Comparison of ENCODE assay signal across 16 cellular contexts in the genomic region with DNA sequence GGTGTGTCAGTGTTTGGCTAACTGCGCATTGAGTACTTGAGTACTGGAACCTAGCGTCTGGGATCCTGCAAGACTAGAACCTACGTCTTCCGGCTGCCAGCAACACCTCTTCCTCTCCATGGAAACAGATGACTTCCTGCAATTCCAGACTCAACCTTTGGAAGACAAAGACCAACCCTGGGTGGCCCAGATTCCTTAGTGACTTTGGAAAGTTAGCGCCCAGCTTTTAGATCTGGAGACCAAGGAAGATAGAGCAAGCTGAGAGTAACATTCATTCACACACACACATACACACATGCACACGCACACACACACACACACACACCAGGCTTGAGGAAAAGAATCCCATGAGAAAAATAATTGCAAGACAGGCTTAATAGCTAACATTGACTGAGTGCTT.
"Had no signal": no experiment of that assay in that cellular context is flagged by ENCODE, and none has a peak within 500 bp of the region (broad histone marks: within the 10 kb centered on the region; RNA-seq: fewer than 3 reads in every experiment).

No MANE protein-coding gene starts in this region.

- H3K27me3 ChIP-seq: foreskin keratinocyte had no signal

- ATAC-seq: activated CD8-positive, alpha-beta memory T cell treated with anti-CD3 and anti-CD28 coated beads, Interleukin-2, amount 10 ng/mL, durations not matched to agents 7 days and 5 days; activated T-cell treated with anti-CD3 and anti-CD28 coated beads, Interleukin-2, amount 50 U/mL, for 4 hours; foreskin keratinocyte; naive thymus-derived CD8-positive, alpha-beta T cell; T-helper 17 cell had no signal

- H3K36me3 ChIP-seq: esophagus muscularis mucosa had no signal

- H3K36me3 Mint-ChIP-seq: activated CD8-positive, alpha-beta memory T cell treated with anti-CD3 and anti-CD28 coated beads, Interleukin-2, amount 10 ng/mL, durations not matched to agents 7 days and 5 days; activated naive CD8-positive, alpha-beta T cell; naive thymus-derived CD8-positive, alpha-beta T cell had no signal

- H3K27me3 Mint-ChIP-seq: activated CD8-positive, alpha-beta memory T cell treated with anti-CD3 and anti-CD28 coated beads, Interleukin-2, amount 10 ng/mL, durations not matched to agents 7 days and 5 days; activated naive CD8-positive, alpha-beta T cell; T-helper 17 cell had no signal

- DNase-seq: activated CD4-positive, CD25-positive, alpha-beta regulatory T cell; activated CD8-positive, alpha-beta memory T cell treated with anti-CD3 and anti-CD28 coated beads, Interleukin-2, amount 10 ng/mL, durations not matched to agents 7 days and 5 days; activated gamma-delta T cell; activated T-cell treated with anti-CD3 and anti-CD28 coated beads, Interleukin-2, amount 50 U/mL, for 4 hours; cerebellar nuclear complex; dermis blood vessel endothelial cell; foreskin keratinocyte; naive thymus-derived CD8-positive, alpha-beta T cell; stimulated activated CD4-positive, alpha-beta T cell treated with anti-CD3 and anti-CD28 coated beads, Interleukin-12 subunit alpha, Interleukin-12 subunit beta, amount 100 ng/mL, for 4 hours; stimulated activated naive CD4-positive, alpha-beta T cell; T-helper 17 cell; trophoblast cell had no signal

- H3K4me1 ChIP-seq: esophagus muscularis mucosa, foreskin keratinocyte had no signal

- H3K4me3 Mint-ChIP-seq: activated CD8-positive, alpha-beta memory T cell treated with anti-CD3 and anti-CD28 coated beads, Interleukin-2, amount 10 ng/mL, durations not matched to agents 7 days and 5 days; activated naive CD8-positive, alpha-beta T cell; activated T-cell treated with anti-CD3 and anti-CD28 coated beads, Interleukin-2, amount 50 U/mL, for 4 hours; naive thymus-derived CD8-positive, alpha-beta T cell; T-helper 17 cell had no signal

- H3K4me1 Mint-ChIP-seq: activated CD8-positive, alpha-beta memory T cell treated with anti-CD3 and anti-CD28 coated beads, Interleukin-2, amount 10 ng/mL, durations not matched to agents 7 days and 5 days; T-helper 17 cell had no signal

- H3K9me3 ChIP-seq: esophagus muscularis mucosa had no signal

- FAIRE-seq: TTC549 had no signal

- H3K27ac ChIP-seq: esophagus muscularis mucosa, foreskin keratinocyte had no signal

- H3K9me3 Mint-ChIP-seq: activated T-cell treated with anti-CD3 and anti-CD28 coated beads, Interleukin-2, amount 50 U/mL, for 4 hours had no signal

- H3K27ac Mint-ChIP-seq: activated CD8-positive, alpha-beta memory T cell treated with anti-CD3 and anti-CD28 coated beads, Interleukin-2, amount 10 ng/mL, durations not matched to agents 7 days and 5 days; activated naive CD8-positive, alpha-beta T cell; naive thymus-derived CD8-positive, alpha-beta T cell; T-helper 17 cell had no signal

- H3K4me3 ChIP-seq: esophagus muscularis mucosa, lung had no signal
